In genomic region chr16:30185683-30186421, GRCh38 we compare ENCODE assay signal across 1 cellular context.
TF ChIP-seq lines count a peak whose summit lies in the region.

No MANE protein-coding gene starts in this region.

TF ChIP-seq in K562, 482 proteins besides CTCF, POLR2A, EP300 and RAD21 (continued from another document):
- TF ChIP-seq, protein P1, sequence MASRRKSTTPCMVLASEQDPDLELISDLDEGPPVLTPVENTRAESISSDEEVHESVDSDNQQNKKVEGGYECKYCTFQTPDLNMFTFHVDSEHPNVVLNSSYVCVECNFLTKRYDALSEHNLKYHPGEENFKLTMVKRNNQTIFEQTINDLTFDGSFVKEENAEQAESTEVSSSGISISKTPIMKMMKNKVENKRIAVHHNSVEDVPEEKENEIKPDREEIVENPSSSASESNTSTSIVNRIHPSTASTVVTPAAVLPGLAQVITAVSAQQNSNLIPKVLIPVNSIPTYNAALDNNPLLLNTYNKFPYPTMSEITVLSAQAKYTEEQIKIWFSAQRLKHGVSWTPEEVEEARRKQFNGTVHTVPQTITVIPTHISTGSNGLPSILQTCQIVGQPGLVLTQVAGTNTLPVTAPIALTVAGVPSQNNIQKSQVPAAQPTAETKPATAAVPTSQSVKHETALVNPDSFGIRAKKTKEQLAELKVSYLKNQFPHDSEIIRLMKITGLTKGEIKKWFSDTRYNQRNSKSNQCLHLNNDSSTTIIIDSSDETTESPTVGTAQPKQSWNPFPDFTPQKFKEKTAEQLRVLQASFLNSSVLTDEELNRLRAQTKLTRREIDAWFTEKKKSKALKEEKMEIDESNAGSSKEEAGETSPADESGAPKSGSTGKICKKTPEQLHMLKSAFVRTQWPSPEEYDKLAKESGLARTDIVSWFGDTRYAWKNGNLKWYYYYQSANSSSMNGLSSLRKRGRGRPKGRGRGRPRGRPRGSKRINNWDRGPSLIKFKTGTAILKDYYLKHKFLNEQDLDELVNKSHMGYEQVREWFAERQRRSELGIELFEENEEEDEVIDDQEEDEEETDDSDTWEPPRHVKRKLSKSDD (conservative IDR thresholded peaks at IDR 0.05; ENCODE audit: low read length), result no peak
- no peak for TF ChIP-seq ZKSCAN8 (CRISPR knock-in tag; IDR thresholded peaks at IDR 0.05)
- TF ChIP-seq, protein P2, sequence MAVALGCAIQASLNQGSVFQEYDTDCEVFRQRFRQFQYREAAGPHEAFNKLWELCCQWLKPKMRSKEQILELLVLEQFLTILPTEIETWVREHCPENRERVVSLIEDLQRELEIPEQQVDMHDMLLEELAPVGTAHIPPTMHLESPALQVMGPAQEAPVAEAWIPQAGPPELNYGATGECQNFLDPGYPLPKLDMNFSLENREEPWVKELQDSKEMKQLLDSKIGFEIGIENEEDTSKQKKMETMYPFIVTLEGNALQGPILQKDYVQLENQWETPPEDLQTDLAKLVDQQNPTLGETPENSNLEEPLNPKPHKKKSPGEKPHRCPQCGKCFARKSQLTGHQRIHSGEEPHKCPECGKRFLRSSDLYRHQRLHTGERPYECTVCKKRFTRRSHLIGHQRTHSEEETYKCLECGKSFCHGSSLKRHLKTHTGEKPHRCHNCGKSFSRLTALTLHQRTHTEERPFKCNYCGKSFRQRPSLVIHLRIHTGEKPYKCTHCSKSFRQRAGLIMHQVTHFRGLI (CRISPR knock-in tag; IDR thresholded peaks at IDR 0.05), result peak; percentile 41; the same call in 1 of the 2 replicates
- TF ChIP-seq CGGBP1 (CRISPR knock-in tag; IDR thresholded peaks at IDR 0.05), result no peak
- no peak for TF ChIP-seq ETS2 (tag; IDR thresholded peaks at IDR 0.05; ENCODE audit: borderline replicate concordance, poor library complexity, severe bottlenecking)
- TF ChIP-seq TEAD1 (CRISPR knock-in tag; IDR thresholded peaks at IDR 0.05), result no peak
- no peak for TF ChIP-seq NCOA1 (IDR thresholded peaks at IDR 0.05; ENCODE audit: low read depth)
- no peak for TF ChIP-seq ZNF561 (CRISPR knock-in tag; conservative IDR thresholded peaks at IDR 0.05)
- TF ChIP-seq CBFA2T2 (conservative IDR thresholded peaks at IDR 0.05), result no peak
- TF ChIP-seq ARID1B (IDR thresholded peaks at IDR 0.05), result no peak
- no peak for TF ChIP-seq NR3C1 (CRISPR knock-in tag; IDR thresholded peaks at IDR 0.05)
- no peak for TF ChIP-seq MED1 (CRISPR knock-in tag; IDR thresholded peaks at IDR 0.05; ENCODE audit: borderline replicate concordance)
- TF ChIP-seq CHD2 (IDR thresholded peaks at IDR 0.05; ENCODE audit: low read depth, low read length), result no peak
- 0 out of 2 replicates have a peak, but pooled peaks have one; percentile 40 for TF ChIP-seq ETV1 (tag; conservative IDR thresholded peaks at IDR 0.05; ENCODE audit: low read depth)
- no peak for TF ChIP-seq ASH1L (IDR thresholded peaks at IDR 0.05; ENCODE audit: borderline replicate concordance, low read depth, partially characterized antibody)
- no peak for TF ChIP-seq ZBTB2 (IDR thresholded peaks at IDR 0.05)
- no peak for TF ChIP-seq TAF9B (IDR thresholded peaks at IDR 0.05; ENCODE audit: partially characterized antibody)
- TF ChIP-seq COPS2 (conservative IDR thresholded peaks at IDR 0.05), result no peak
- TF ChIP-seq NCOA6 (IDR thresholded peaks at IDR 0.05), result no peak
- no peak for TF ChIP-seq MAFK (IDR thresholded peaks at IDR 0.05; ENCODE audit: low read length)
- TF ChIP-seq CC2D1A (IDR thresholded peaks at IDR 0.05), result no peak
- TF ChIP-seq ARNT (IDR thresholded peaks at IDR 0.05), result no peak
- no peak for TF ChIP-seq ATF7 (IDR thresholded peaks at IDR 0.05)
- TF ChIP-seq ZNF146 (CRISPR knock-in tag; IDR thresholded peaks at IDR 0.05; ENCODE audit: unreplicated experiment), result no peak
- TF ChIP-seq DPF2 (IDR thresholded peaks at IDR 0.05), result no peak
- no peak for TF ChIP-seq FOXP4 (CRISPR knock-in tag; IDR thresholded peaks at IDR 0.05; ENCODE audit: borderline replicate concordance)
- TF ChIP-seq ZNF507 (tag; conservative IDR thresholded peaks at IDR 0.05), result no peak
- TF ChIP-seq PTRF (tag; IDR thresholded peaks at IDR 0.05), result no peak
- TF ChIP-seq TCFL5 (CRISPR knock-in tag; conservative IDR thresholded peaks at IDR 0.05), result no peak
- no peak for TF ChIP-seq ZBTB8A (IDR thresholded peaks at IDR 0.05; ENCODE audit: partially characterized antibody)
- no peak for TF ChIP-seq ZNF780A (CRISPR knock-in tag; IDR thresholded peaks at IDR 0.05)
- TF ChIP-seq ZBTB17 (CRISPR knock-in tag; IDR thresholded peaks at IDR 0.05), result peak; percentile 46
- TF ChIP-seq PHF21A (IDR thresholded peaks at IDR 0.05; ENCODE audit: borderline replicate concordance, low read depth), result no peak
- no peak for TF ChIP-seq ZNF3 (CRISPR knock-in tag; IDR thresholded peaks at IDR 0.05)
- TF ChIP-seq ZNF512 (tag; IDR thresholded peaks at IDR 0.05), result no peak
- TF ChIP-seq GATAD2A (IDR thresholded peaks at IDR 0.05), result no peak
- TF ChIP-seq ZNF75A (CRISPR knock-in tag; IDR thresholded peaks at IDR 0.05), result no peak
- TF ChIP-seq, protein P3, sequence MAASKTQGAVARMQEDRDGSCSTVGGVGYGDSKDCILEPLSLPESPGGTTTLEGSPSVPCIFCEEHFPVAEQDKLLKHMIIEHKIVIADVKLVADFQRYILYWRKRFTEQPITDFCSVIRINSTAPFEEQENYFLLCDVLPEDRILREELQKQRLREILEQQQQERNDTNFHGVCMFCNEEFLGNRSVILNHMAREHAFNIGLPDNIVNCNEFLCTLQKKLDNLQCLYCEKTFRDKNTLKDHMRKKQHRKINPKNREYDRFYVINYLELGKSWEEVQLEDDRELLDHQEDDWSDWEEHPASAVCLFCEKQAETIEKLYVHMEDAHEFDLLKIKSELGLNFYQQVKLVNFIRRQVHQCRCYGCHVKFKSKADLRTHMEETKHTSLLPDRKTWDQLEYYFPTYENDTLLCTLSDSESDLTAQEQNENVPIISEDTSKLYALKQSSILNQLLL (CRISPR knock-in tag; IDR thresholded peaks at IDR 0.05; ENCODE audit: borderline replicate concordance), result no peak
- TF ChIP-seq TCF15 (CRISPR knock-in tag; IDR thresholded peaks at IDR 0.05), result no peak
- no peak for TF ChIP-seq ZNF551 (CRISPR knock-in tag; IDR thresholded peaks at IDR 0.05)
- no peak for TF ChIP-seq NFXL1 (CRISPR knock-in tag; IDR thresholded peaks at IDR 0.05)
- TF ChIP-seq FOXA1 (IDR thresholded peaks at IDR 0.05; ENCODE audit: borderline replicate concordance), result no peak
- no peak for TF ChIP-seq ZBTB7A (IDR thresholded peaks at IDR 0.05; ENCODE audit: borderline replicate concordance, control insufficient read depth, low read depth, low read length)
- TF ChIP-seq MXI1 (IDR thresholded peaks at IDR 0.05; ENCODE audit: low read depth, low read length), result no peak
